Comparison of ENCODE assay signal across 1 cellular context in the genomic region with DNA sequence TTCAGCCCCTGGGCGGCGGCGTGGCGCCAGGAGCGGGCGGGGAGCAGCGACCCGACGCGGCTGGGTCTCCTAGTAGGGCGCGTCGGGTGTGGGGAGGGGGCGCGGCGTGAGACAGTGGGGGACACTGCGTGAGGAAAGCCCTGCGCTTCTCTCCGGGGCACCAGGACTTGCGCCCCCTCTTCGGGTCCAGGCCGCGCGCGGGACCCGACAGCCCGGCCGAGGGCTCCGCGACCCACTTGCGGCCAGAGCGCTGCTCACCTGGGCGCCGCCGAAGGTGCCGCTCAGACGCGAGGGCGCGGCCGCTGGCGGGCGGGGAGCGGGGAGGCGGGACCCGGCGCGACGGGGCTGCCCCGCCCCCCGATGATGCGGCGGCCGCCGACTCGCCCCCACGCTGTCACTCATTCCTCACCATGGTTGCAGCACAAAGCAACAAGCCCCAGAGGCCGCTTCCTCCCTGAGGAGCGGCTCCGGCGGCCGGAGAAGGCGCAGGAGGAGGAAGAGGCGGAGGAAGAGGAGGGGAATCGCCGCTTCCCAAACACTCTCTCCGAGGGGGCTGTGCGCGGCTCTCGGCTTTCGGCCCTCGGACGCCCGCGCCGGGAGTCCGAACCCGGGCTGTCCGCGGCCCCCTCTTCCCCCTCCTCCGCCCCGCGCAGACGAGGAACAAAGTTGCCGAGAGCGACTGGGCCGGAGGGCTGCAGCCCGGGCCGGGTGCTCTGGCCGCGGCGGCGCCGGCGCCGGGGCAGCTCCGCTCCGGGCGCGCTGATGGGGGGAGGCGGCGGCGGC.
TF ChIP-seq lines count a peak whose summit lies in the region.

A gene with protein sequence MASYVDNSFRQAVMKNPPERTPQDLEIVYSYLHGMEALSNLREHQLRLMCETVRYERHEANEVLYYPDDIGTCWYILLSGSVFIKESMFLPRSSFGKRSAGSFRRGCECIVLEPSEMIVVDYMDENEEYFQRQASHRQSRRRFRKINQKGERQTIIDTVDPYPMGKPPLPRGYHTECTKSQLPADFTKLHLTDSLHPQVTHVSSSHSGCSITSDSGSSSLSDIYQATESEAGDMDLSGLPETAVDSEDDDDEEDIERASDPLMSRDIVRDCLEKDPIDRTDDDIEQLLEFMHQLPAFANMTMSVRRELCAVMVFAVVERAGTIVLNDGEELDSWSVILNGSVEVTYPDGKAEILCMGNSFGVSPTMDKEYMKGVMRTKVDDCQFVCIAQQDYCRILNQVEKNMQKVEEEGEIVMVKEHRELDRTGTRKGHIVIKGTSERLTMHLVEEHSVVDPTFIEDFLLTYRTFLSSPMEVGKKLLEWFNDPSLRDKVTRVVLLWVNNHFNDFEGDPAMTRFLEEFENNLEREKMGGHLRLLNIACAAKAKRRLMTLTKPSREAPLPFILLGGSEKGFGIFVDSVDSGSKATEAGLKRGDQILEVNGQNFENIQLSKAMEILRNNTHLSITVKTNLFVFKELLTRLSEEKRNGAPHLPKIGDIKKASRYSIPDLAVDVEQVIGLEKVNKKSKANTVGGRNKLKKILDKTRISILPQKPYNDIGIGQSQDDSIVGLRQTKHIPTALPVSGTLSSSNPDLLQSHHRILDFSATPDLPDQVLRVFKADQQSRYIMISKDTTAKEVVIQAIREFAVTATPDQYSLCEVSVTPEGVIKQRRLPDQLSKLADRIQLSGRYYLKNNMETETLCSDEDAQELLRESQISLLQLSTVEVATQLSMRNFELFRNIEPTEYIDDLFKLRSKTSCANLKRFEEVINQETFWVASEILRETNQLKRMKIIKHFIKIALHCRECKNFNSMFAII (N-terminal part only) (plus strand): TSS at position 457 of the 783 bp plus-strand sequence. CDS start 1,084 bp downstream, outside the sequence.

TF ChIP-seq in K562, 482 proteins besides CTCF, POLR2A, EP300 and RAD21 (continued from another document and continues in another):
- peak; percentile 59 for TF ChIP-seq POLR2B (IDR thresholded peaks at IDR 0.05; ENCODE audit: low read depth, partially characterized antibody)
- no peak for TF ChIP-seq ETS2 (tag; IDR thresholded peaks at IDR 0.05; ENCODE audit: borderline replicate concordance, poor library complexity, severe bottlenecking)
- TF ChIP-seq ZBTB1 (CRISPR knock-in tag; IDR thresholded peaks at IDR 0.05; ENCODE audit: borderline replicate concordance, low read depth): no peak; the same call in 1 of the 2 replicates
- no peak for TF ChIP-seq MYBL2 (IDR thresholded peaks at IDR 0.05; ENCODE audit: low read depth)
- TF ChIP-seq MYBL2 (CRISPR knock-in tag; IDR thresholded peaks at IDR 0.05; ENCODE audit: borderline replicate concordance): no peak
- TF ChIP-seq MCM5 (IDR thresholded peaks at IDR 0.05; ENCODE audit: low read depth): no peak
- TF ChIP-seq FOXJ3 (CRISPR knock-in tag; IDR thresholded peaks at IDR 0.05): peak; percentile 84
- TF ChIP-seq GTF2A2 (tag; IDR thresholded peaks at IDR 0.05): no peak
- TF ChIP-seq FOXA3 (CRISPR knock-in tag; conservative IDR thresholded peaks at IDR 0.05 in 1 of 2, IDR thresholded peaks at IDR 0.05 in 1 of 2): no peak
- TF ChIP-seq PHF8 (IDR thresholded peaks at IDR 0.05; ENCODE audit: borderline replicate concordance, low read length): peak; percentile 49; the same call in 1 of the 2 replicates
- no peak for TF ChIP-seq XRCC5 (IDR thresholded peaks at IDR 0.05; ENCODE audit: low read depth, low read length)
- no peak for TF ChIP-seq CCNT2 (IDR thresholded peaks at IDR 0.05; ENCODE audit: borderline replicate concordance, extremely low read depth, insufficient read length, low read depth, low read length)
- no peak for TF ChIP-seq C11orf30 (IDR thresholded peaks at IDR 0.05; ENCODE audit: low read depth)
- no peak for TF ChIP-seq TFAM (CRISPR knock-in tag; conservative IDR thresholded peaks at IDR 0.05)
- no peak for TF ChIP-seq DNMT1 (IDR thresholded peaks at IDR 0.05)
- TF ChIP-seq, protein P1, sequence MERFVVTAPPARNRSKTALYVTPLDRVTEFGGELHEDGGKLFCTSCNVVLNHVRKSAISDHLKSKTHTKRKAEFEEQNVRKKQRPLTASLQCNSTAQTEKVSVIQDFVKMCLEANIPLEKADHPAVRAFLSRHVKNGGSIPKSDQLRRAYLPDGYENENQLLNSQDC (CRISPR knock-in tag; IDR thresholded peaks at IDR 0.05): peak; percentile 70; the same call in 1 of the 2 replicates
- TF ChIP-seq POLR2G (IDR thresholded peaks at IDR 0.05; ENCODE audit: low read depth, low read length): peak; percentile 84
- TF ChIP-seq GTF2E2 (tag; IDR thresholded peaks at IDR 0.05): no peak
- no peak for TF ChIP-seq ILK (tag; IDR thresholded peaks at IDR 0.05; ENCODE audit: borderline replicate concordance, low read depth)
- TF ChIP-seq ATF7 (IDR thresholded peaks at IDR 0.05): peak; percentile 34; the same call in 1 of the 2 replicates
- TF ChIP-seq TBP (optimal IDR thresholded peaks at IDR 0.05; ENCODE audit: low read depth, low read length): peak; percentile 84
- 0 out of 2 replicates have a peak, but pooled peaks have one; percentile 36 for TF ChIP-seq GATAD2A (IDR thresholded peaks at IDR 0.05)
- no peak for TF ChIP-seq NR1H2 (CRISPR knock-in tag; IDR thresholded peaks at IDR 0.05)
- TF ChIP-seq PHTF2 (CRISPR knock-in tag; IDR thresholded peaks at IDR 0.05): no peak
- TF ChIP-seq ZNF41 (CRISPR knock-in tag; conservative IDR thresholded peaks at IDR 0.05): no peak
- TF ChIP-seq, protein P2, sequence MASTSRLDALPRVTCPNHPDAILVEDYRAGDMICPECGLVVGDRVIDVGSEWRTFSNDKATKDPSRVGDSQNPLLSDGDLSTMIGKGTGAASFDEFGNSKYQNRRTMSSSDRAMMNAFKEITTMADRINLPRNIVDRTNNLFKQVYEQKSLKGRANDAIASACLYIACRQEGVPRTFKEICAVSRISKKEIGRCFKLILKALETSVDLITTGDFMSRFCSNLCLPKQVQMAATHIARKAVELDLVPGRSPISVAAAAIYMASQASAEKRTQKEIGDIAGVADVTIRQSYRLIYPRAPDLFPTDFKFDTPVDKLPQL (IDR thresholded peaks at IDR 0.05; ENCODE audit: extremely low read depth, insufficient read length): no peak
- TF ChIP-seq ZNF175 (CRISPR knock-in tag; IDR thresholded peaks at IDR 0.05; ENCODE audit: low read depth): no peak
- TF ChIP-seq FOXA1 (IDR thresholded peaks at IDR 0.05; ENCODE audit: borderline replicate concordance): no peak
- no peak for TF ChIP-seq ZNF75A (CRISPR knock-in tag; IDR thresholded peaks at IDR 0.05)
- peak in 1 of 2 experiments; percentile 40; a peak in 1 of 4 replicates for TF ChIP-seq RCOR1 (IDR thresholded peaks at IDR 0.05; ENCODE audit: borderline replicate concordance in 1 of 2, low read depth in 2 of 2, low read length in 2 of 2)
- no peak for TF ChIP-seq MEF2A (IDR thresholded peaks at IDR 0.05; ENCODE audit: control insufficient read depth, low read depth, low read length)
- TF ChIP-seq FIP1L1 (IDR thresholded peaks at IDR 0.05; ENCODE audit: low read depth, low read length, poor library complexity, severe bottlenecking): peak; percentile 63
- no peak for TF ChIP-seq ELF2 (CRISPR knock-in tag; IDR thresholded peaks at IDR 0.05)
- no peak for TF ChIP-seq ZNF124 (CRISPR knock-in tag; IDR thresholded peaks at IDR 0.05)
- no peak for TF ChIP-seq ETV1 (tag; conservative IDR thresholded peaks at IDR 0.05; ENCODE audit: low read depth)
- TF ChIP-seq, protein P3, sequence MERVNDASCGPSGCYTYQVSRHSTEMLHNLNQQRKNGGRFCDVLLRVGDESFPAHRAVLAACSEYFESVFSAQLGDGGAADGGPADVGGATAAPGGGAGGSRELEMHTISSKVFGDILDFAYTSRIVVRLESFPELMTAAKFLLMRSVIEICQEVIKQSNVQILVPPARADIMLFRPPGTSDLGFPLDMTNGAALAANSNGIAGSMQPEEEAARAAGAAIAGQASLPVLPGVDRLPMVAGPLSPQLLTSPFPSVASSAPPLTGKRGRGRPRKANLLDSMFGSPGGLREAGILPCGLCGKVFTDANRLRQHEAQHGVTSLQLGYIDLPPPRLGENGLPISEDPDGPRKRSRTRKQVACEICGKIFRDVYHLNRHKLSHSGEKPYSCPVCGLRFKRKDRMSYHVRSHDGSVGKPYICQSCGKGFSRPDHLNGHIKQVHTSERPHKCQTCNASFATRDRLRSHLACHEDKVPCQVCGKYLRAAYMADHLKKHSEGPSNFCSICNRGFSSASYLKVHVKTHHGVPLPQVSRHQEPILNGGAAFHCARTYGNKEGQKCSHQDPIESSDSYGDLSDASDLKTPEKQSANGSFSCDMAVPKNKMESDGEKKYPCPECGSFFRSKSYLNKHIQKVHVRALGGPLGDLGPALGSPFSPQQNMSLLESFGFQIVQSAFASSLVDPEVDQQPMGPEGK (CRISPR knock-in tag; IDR thresholded peaks at IDR 0.05; ENCODE audit: borderline replicate concordance): no peak
- peak; percentile 98 for TF ChIP-seq CTBP1 (IDR thresholded peaks at IDR 0.05; ENCODE audit: borderline replicate concordance)
- no peak for TF ChIP-seq ZNF354B (CRISPR knock-in tag; IDR thresholded peaks at IDR 0.05)
- TF ChIP-seq CREM (IDR thresholded peaks at IDR 0.05; ENCODE audit: low read depth): peak; percentile 86
- no peak for TF ChIP-seq CBFA2T3 (IDR thresholded peaks at IDR 0.05)
- no peak for TF ChIP-seq BRCA1 (IDR thresholded peaks at IDR 0.05)
- TF ChIP-seq BRCA1 (CRISPR knock-in tag; IDR thresholded peaks at IDR 0.05): no peak
- TF ChIP-seq, protein P4, sequence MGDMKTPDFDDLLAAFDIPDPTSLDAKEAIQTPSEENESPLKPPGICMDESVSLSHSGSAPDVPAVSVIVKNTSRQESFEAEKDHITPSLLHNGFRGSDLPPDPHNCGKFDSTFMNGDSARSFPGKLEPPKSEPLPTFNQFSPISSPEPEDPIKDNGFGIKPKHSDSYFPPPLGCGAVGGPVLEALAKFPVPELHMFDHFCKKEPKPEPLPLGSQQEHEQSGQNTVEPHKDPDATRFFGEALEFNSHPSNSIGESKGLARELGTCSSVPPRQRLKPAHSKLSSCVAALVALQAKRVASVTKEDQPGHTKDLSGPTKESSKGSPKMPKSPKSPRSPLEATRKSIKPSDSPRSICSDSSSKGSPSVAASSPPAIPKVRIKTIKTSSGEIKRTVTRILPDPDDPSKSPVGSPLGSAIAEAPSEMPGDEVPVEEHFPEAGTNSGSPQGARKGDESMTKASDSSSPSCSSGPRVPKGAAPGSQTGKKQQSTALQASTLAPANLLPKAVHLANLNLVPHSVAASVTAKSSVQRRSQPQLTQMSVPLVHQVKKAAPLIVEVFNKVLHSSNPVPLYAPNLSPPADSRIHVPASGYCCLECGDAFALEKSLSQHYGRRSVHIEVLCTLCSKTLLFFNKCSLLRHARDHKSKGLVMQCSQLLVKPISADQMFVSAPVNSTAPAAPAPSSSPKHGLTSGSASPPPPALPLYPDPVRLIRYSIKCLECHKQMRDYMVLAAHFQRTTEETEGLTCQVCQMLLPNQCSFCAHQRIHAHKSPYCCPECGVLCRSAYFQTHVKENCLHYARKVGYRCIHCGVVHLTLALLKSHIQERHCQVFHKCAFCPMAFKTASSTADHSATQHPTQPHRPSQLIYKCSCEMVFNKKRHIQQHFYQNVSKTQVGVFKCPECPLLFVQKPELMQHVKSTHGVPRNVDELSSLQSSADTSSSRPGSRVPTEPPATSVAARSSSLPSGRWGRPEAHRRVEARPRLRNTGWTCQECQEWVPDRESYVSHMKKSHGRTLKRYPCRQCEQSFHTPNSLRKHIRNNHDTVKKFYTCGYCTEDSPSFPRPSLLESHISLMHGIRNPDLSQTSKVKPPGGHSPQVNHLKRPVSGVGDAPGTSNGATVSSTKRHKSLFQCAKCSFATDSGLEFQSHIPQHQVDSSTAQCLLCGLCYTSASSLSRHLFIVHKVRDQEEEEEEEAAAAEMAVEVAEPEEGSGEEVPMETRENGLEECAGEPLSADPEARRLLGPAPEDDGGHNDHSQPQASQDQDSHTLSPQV (IDR thresholded peaks at IDR 0.05): no peak
- TF ChIP-seq CAMTA2 (CRISPR knock-in tag; conservative IDR thresholded peaks at IDR 0.05): no peak
